Comparison of ENCODE assay signal across 11 cellular contexts in genomic region chr3:127787071-127787490, GRCh38. TPM values are rescaled to one million over a fixed set of nuclear protein-coding genes. Genes with fewer than 3 reads are reported as not detected.
DNase-seq lines count a peak whose midpoint lies in the region; ATAC-seq and TF ChIP-seq lines count a peak whose summit lies in the region.
"Had no signal": no experiment of that assay in that cellular context is flagged by ENCODE, and none has a peak within 500 bp of the region (broad histone marks: within the 10 kb centered on the region; RNA-seq: fewer than 3 reads in every experiment).

No MANE protein-coding gene starts in this region.

- no peak overlapping the region for H2BK12ac ChIP-seq in neuronal stem cell (ENCODE audit: low read length)

- no peak overlapping the region for H2BK15ac ChIP-seq in neuronal stem cell (ENCODE audit: low read length)

- no peak overlapping the region for H3K9ac ChIP-seq in SK-N-SH
- no peak overlapping the region for H3K9ac ChIP-seq in neuronal stem cell (ENCODE audit: low read depth, low read length, poor library complexity)

- peak; percentile 46 for DNase-seq in SK-N-SH
- no peak for DNase-seq in Right ventricle myocardium inferior (ENCODE audit: missing footprints)
- DNase-seq in neuronal stem cell (ENCODE audit: low spot score), result no peak
- DNase-seq: NCI-H748 treated with DMSO at 0.1 percent for 48 hours; stimulated activated CD4-positive, alpha-beta T cell treated with anti-CD3 and anti-CD28 coated beads, Interleukin-12 subunit alpha, Interleukin-12 subunit beta, amount 100 ng/mL, for 4 hours had no signal

- no peak overlapping the region for H4K91ac ChIP-seq in neuronal stem cell (ENCODE audit: low read depth, low read length, poor library complexity)

- H3F3A ChIP-seq in SK-N-SH (replicated peaks; ENCODE audit: insufficient read depth), result no peaks in the 10 kb centered on the region

- H3K27me3 ChIP-seq in SK-N-SH (ENCODE audit: insufficient read depth) (no peaks in the 10 kb centered on the region), neuronal stem cell (ENCODE audit: control insufficient read depth in 3 of 3, insufficient read depth in 3 of 3, low read depth in 1 of 3, low read length in 3 of 3) (peaks cover 0 to 31% (median 0%) of the 10 kb centered on the region in 3 experiments)

- no peaks in the 10 kb centered on the region for H4K20me1 ChIP-seq in SK-N-SH (ENCODE audit: insufficient read depth)

- no peak overlapping the region for H3K4me3 ChIP-seq in SK-N-SH (ENCODE audit: low read depth in 2 of 2, low read length in 1 of 2)
- H3K4me3 ChIP-seq in neuronal stem cell (ENCODE audit: low read length in 2 of 2), result no peak overlapping the region
- no peak overlapping the region for H3K4me3 ChIP-seq in urinary bladder (ENCODE audit: low read depth, low read length)
- H3K4me3 ChIP-seq: A549 had no signal

- no peak overlapping the region for H3K4ac ChIP-seq in neuronal stem cell (ENCODE audit: low read length)

- H2AK5ac ChIP-seq in neuronal stem cell (ENCODE audit: low read depth, low read length), result peak overlapping the region; percentile 40

- H3K4me1 ChIP-seq in SK-N-SH (ENCODE audit: control insufficient read depth in 1 of 2, insufficient read depth in 2 of 2, low read depth in 1 of 2, low read length in 1 of 2), result peaks cover 0 to 77% of the 10 kb centered on the region in 2 experiments; a peak in 2 of 4 replicates
- H3K4me1 ChIP-seq in neuronal stem cell (ENCODE audit: control insufficient read depth in 2 of 2, insufficient read depth in 1 of 2, low read depth in 1 of 2, low read length in 2 of 2), result peaks cover 0 to 10% of the 10 kb centered on the region in 2 donors
- no peaks in the 10 kb centered on the region for H3K4me1 ChIP-seq in urinary bladder (ENCODE audit: insufficient read depth)

- ATAC-seq in SK-N-SH treated with all-trans-retinoic acid at 6 μM for 48 hours (no peak; the same call in 2 of the 3 replicates), Right ventricle myocardium inferior (peak; percentile 69), HG03571 (IDR thresholded peaks at IDR 0.05; ENCODE audit: unreplicated experiment) (no peak), HG03457 (IDR thresholded peaks at IDR 0.05; ENCODE audit: unreplicated experiment) (no peak), GM18511 (IDR thresholded peaks at IDR 0.05; ENCODE audit: unreplicated experiment) (no peak)
- ATAC-seq: A549 had no signal

- no peaks in the 10 kb centered on the region for H3K79me2 ChIP-seq in SK-N-SH (ENCODE audit: insufficient read depth)

- peak overlapping the region; percentile 50 for H3K14ac ChIP-seq in neuronal stem cell (ENCODE audit: low read length)

- no peak for TF ChIP-seq RAD21 in SK-N-SH (IDR thresholded peaks at IDR 0.05; ENCODE audit: low read length)

- H2BK5ac ChIP-seq in neuronal stem cell (ENCODE audit: low read length), result no peak overlapping the region

- H3K4me2 ChIP-seq in SK-N-SH (no peak overlapping the region), neuronal stem cell (ENCODE audit: insufficient read depth, low read length, poor library complexity, severe bottlenecking) (no peak overlapping the region)
- H3K4me2 ChIP-seq: A549 had no signal

- 90% methylated on average over 7 of the region's 9 CpGs for WGBS in SK-N-SH (ENCODE audit: low lambda C conversion rate)
- WGBS in neuronal stem cell (ENCODE audit: extremely low coverage in 2 of 2, insufficient read length in 2 of 2, insufficient replicate concordance in 1 of 2), 2 donors, result no CpG with 5 or more reads among the region's 9 CpGs
- WGBS in urinary bladder, result 26% methylated on average over 9 of the region's 9 CpGs

- H3K23ac ChIP-seq in neuronal stem cell (ENCODE audit: low read depth, low read length, poor library complexity), result peak overlapping the region; percentile 6

- TF ChIP-seq EP300 in SK-N-SH (IDR thresholded peaks at IDR 0.05; ENCODE audit: borderline replicate concordance in 1 of 2, low read depth in 1 of 2, low read length in 1 of 2), result no peak

- H3K18ac ChIP-seq in neuronal stem cell (ENCODE audit: low read length), result peak overlapping the region; percentile 67

- H3K9me3 ChIP-seq in SK-N-SH (no peaks in the 10 kb centered on the region), neuronal stem cell (replicated peaks in 1 of 2; ENCODE audit: control insufficient read depth in 2 of 2, insufficient read depth in 1 of 2, low read depth in 1 of 2, low read length in 2 of 2) (no peaks in the 10 kb centered on the region)
- H3K9me3 ChIP-seq: A549 had no signal

- intact Hi-C loops in Right ventricle myocardium inferior (cut with DNase I), result loop anchor here (5.0 kb wide), 1 partner anchor 35 kb away; the partner anchor contains the start of gene MGLL

- H3K27ac ChIP-seq in SK-N-SH (ENCODE audit: low read depth in 2 of 2, low read length in 1 of 2) (peak overlapping the region in 1 of 2 experiments; percentile 99; a peak in 2 of 4 replicates), neuronal stem cell (replicated peaks; ENCODE audit: low read length) (no peak overlapping the region), urinary bladder (ENCODE audit: low read depth) (peak overlapping the region; percentile 76)
- H3K27ac ChIP-seq: A549 had no signal

- H2AFZ ChIP-seq in SK-N-SH (ENCODE audit: low read depth) (no peak overlapping the region), neuronal stem cell (ENCODE audit: low read length) (no peak overlapping the region)

- H3K36me3 ChIP-seq in SK-N-SH (replicated peaks in 1 of 2; ENCODE audit: control insufficient read depth in 1 of 2, insufficient read depth in 2 of 2, low read length in 1 of 2) (no peaks in the 10 kb centered on the region), neuronal stem cell (replicated peaks in 1 of 2; ENCODE audit: control insufficient read depth in 2 of 2, insufficient read depth in 2 of 2, low read length in 2 of 2) (no peaks in the 10 kb centered on the region), urinary bladder (ENCODE audit: insufficient read depth) (no peaks in the 10 kb centered on the region)

- no peak for TF ChIP-seq CTCF in SK-N-SH (IDR thresholded peaks at IDR 0.05)

- POLR2A ChIA-PET in SK-N-SH (lab: Yijun Ruan, JAX), result interaction anchor here (2.5 kb wide), 1 partner anchor 9 kb away, joined by 12 read pairs; no protein-coding TSS in a partner anchor

- H3K9me2 ChIP-seq in SK-N-SH, result no peaks in the 10 kb centered on the region

- H2BK120ac ChIP-seq in neuronal stem cell (ENCODE audit: low read depth, low read length), result peak overlapping the region; percentile 3

- H3K79me1 ChIP-seq in neuronal stem cell (ENCODE audit: low read depth, low read length), result no peaks in the 10 kb centered on the region

- CTCF ChIA-PET in SK-N-SH (lab: Yijun Ruan, JAX), result interaction anchor here (1.6 to 4.2 kb wide), 4 partner anchors 37 to 173 kb away, joined by 4 to 38 read pairs (median 6); no protein-coding TSS in a partner anchor

- no peak overlapping the region for H4K8ac ChIP-seq in neuronal stem cell (ENCODE audit: low read depth, low read length)

TF ChIP-seq in SK-N-SH treated with all-trans-retinoic acid at 6 μM for 48 hours, 23 proteins besides CTCF, POLR2A, EP300 and RAD21:
- no peak for TF ChIP-seq BACH2 (CRISPR knock-in tag; IDR thresholded peaks at IDR 0.05; ENCODE audit: borderline replicate concordance)
- no peak for TF ChIP-seq TSHZ2 (CRISPR knock-in tag; IDR thresholded peaks at IDR 0.05)
- no peak for TF ChIP-seq CSDC2 (CRISPR knock-in tag; IDR thresholded peaks at IDR 0.05)
- TF ChIP-seq ZNF565 (CRISPR knock-in tag; conservative IDR thresholded peaks at IDR 0.05; ENCODE audit: low read depth), result no peak
- no peak for TF ChIP-seq ZFP30 (CRISPR knock-in tag; IDR thresholded peaks at IDR 0.05)
- TF ChIP-seq SNAI2 (CRISPR knock-in tag; IDR thresholded peaks at IDR 0.05), result no peak
TF ChIP-seq in SK-N-SH treated with all-trans-retinoic acid at 6 μM for 48 hours: peak in this region for 0.

RNA-seq across cellular contexts. Expression of gene MGLL, which starts 35.2 kb away (rescaled TPM):
- polyA plus RNA-seq in SK-N-SH (2012; rRNA removed), result 2.0 and 2.2 TPM in 2 replicates
- 1.7 and 2.7 TPM in 2 replicates for polyA plus RNA-seq in SK-N-SH (2012; cell fraction: cytosol; rRNA removed)
- 2.2 and 3.7 TPM in 2 replicates for polyA plus RNA-seq in SK-N-SH (2012; cell fraction: nucleus; rRNA removed)
- total RNA-seq in Right ventricle myocardium inferior, result 74.1 TPM
- polyA plus RNA-seq in neuronal stem cell (2013, experiment 1 of 2), result 0.25 TPM
- polyA plus RNA-seq in neuronal stem cell (2013, experiment 2 of 2), result 0.44 TPM
- total RNA-seq in urinary bladder, result 23.4 TPM
- polyA plus RNA-seq in urinary bladder, result 83.0 TPM
